Comparison of ENCODE assay signal across 12 cellular contexts in the genomic region with DNA sequence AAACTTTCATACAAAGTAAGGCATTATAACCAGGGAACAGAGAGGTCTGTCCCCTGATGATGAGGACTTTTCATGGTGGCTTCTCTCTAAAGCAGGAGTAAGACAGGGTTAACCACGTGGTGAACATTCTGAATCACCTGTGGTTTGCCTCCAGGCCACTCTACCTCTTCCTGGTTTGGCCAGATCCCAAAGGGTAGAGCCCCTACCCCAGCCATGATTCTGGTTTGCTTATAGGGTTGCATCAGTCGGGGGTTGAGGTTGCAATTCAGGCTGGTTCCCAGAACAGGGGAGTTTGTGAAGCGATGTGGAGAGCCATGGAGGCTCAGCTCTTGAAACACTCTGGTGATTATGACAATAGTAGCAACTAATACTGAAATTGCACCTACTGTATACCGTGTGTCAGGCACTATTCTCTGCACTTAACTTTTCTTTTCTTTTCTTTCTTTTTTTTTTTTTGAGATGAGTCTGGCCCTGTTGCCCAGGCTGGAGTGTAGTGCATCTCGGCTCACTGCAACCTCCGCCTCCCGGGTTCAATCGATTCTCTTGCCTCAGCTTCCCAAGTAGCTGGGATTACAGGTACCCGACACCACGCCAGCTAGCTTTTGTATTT. TPM values are rescaled to one million over a fixed set of nuclear protein-coding genes. Genes with fewer than 3 reads are reported as not detected.
DNase-seq lines count a peak whose midpoint lies in the region; ATAC-seq, FAIRE-seq and TF ChIP-seq lines count a peak whose summit lies in the region.
"Had no signal": no experiment of that assay in that cellular context is flagged by ENCODE, and none has a peak within 500 bp of the region (broad histone marks: within the 10 kb centered on the region; RNA-seq: fewer than 3 reads in every experiment).

No MANE protein-coding gene starts in this region.

- H3K36me3 ChIP-seq in GM06990 (ENCODE audit: control insufficient read depth, insufficient read depth, low read length) (peaks cover 9% of the 10 kb centered on the region), bronchial epithelial cell (ENCODE audit: control insufficient read depth, insufficient read depth, low read length) (no peaks in the 10 kb centered on the region)

- in situ Hi-C loops in G401 (cut with HindIII; ENCODE audit: low sequenced_read_pairs) = no loop called here

- FAIRE-seq in bronchial epithelial cell (lab: Jason Lieb, UNC) = peak; percentile 88

- TF ChIP-seq CTCF in GM06990 (IDR thresholded peaks at IDR 0.05; ENCODE audit: insufficient read depth, low read length, poor library complexity, severe bottlenecking) = no peak
- TF ChIP-seq CTCF in bronchial epithelial cell (IDR thresholded peaks at IDR 0.05; ENCODE audit: insufficient read depth, low read length, severe bottlenecking) = no peak

- ATAC-seq in GM21381 (IDR thresholded peaks at IDR 0.05; ENCODE audit: unreplicated experiment) (peak; percentile 45), HG03457 (IDR thresholded peaks at IDR 0.05; ENCODE audit: unreplicated experiment) (no peak), HG02588 (IDR thresholded peaks at IDR 0.05; ENCODE audit: unreplicated experiment) (no peak), HG02571 (IDR thresholded peaks at IDR 0.05; ENCODE audit: unreplicated experiment) (no peak)

- H3K4me3 ChIP-seq in GM06990 (replicated peaks; ENCODE audit: low read depth, low read length) (no peak overlapping the region), bronchial epithelial cell (ENCODE audit: low read depth, low read length) (no peak overlapping the region)

- H3K27me3 ChIP-seq in GM06990 (replicated peaks; ENCODE audit: control insufficient read depth, insufficient read depth, low read length) (no peaks in the 10 kb centered on the region), bronchial epithelial cell (ENCODE audit: control insufficient read depth, insufficient read depth, low read length) (peaks cover 17% of the 10 kb centered on the region)

- DNase-seq in GM06990 (ENCODE audit: extremely low read depth, insufficient read length) (peak; percentile 61), LoVo (ENCODE audit: low spot score) (peak; percentile 17), bronchial epithelial cell (ENCODE audit: low read depth) (peak; percentile 68), G401 (ENCODE audit: low spot score) (no peak)
- DNase-seq: activated gamma-delta T cell treated with Interleukin-2 at 50 U/mL for 16 hours, Caco-2, KG1, substantia nigra had no signal

RNA-seq across cellular contexts. Expression of a gene that starts 8.3 kb away (rescaled TPM):
- total RNA-seq in bronchial epithelial cell = not detected in 2 replicates
- not detected in 2 replicates for total RNA-seq in G401 (2014; rRNA removed; shearing (Covaris generic))
- total RNA-seq: Caco-2 had no signal

RNA-seq across cellular contexts. Expression of a gene that starts 36.8 kb away (rescaled TPM):
- 21.1 and 24.7 TPM in 2 replicates for total RNA-seq in bronchial epithelial cell
- 79.4 and 84.1 TPM in 2 replicates for total RNA-seq in G401 (2014; rRNA removed; shearing (Covaris generic))

RNA-seq across cellular contexts. Expression of a gene that starts 54.8 kb away (rescaled TPM):
- 87.9 and 89.8 TPM in 2 replicates for total RNA-seq in bronchial epithelial cell
- 115 and 174 TPM in 2 replicates for total RNA-seq in G401 (2014; rRNA removed; shearing (Covaris generic))
